In the genomic region with DNA sequence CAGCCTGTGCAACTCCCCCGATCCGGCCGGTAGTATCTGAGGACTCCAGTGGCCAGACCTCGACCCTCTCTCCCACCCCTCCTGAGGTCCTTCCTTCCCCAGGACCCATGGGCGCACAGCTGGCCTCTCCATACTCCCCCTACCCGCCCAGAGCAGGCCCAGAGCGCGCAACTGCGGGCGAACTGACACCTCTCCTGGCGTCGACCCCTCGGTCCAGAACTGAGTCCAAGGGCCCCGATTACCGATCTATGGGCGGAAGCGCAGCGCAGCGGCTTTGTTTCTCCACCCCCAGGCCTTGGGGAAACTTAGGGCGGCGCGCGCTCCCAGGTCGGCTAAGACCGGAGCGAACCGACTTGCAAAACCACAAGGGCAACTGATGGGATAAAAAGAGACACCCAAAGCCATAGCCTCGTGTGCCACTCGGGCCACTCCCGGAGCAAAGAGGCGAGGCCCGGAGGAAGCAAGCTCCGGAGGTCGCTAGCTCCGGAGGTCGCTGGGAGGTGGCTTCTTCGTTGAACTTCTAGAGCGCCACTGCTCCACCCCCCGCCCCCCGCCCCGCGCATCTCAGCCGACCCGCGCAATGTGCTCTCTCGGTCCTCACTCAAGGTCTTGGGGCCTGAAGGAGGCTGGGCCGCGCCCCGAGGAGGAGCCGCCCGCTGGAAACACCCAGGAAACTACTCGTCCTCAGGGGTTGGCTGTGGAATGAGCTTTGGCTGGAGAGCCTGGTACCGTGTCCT, we compare ENCODE assay signal across 1 cellular context.
TF ChIP-seq lines count a peak whose summit lies in the region.

No MANE protein-coding gene starts in this region.

TF ChIP-seq in endothelial cell of umbilical vein, 7 proteins besides CTCF, POLR2A, EP300 and RAD21:
- TF ChIP-seq FOS (IDR thresholded peaks at IDR 0.05; ENCODE audit: borderline replicate concordance, insufficient read depth, low read length), result no peak
- peak; percentile 70 for TF ChIP-seq EZH2 (IDR thresholded peaks at IDR 0.05; ENCODE audit: borderline replicate concordance, low read depth, low read length, severe bottlenecking)
